ENCODE assay signal across 8 cellular contexts in genomic region chr5:65623482-65623881, GRCh38. TPM values are rescaled to one million over a fixed set of nuclear protein-coding genes. Genes with fewer than 3 reads are reported as not detected.
DNase-seq lines count a peak whose midpoint lies in the region; ATAC-seq, FAIRE-seq and TF ChIP-seq lines count a peak whose summit lies in the region.

No MANE protein-coding gene starts in this region.

- peak overlapping the region; percentile 97 to 100 for H3K4me3 Mint-ChIP-seq in activated T-cell treated with anti-CD3 and anti-CD28 coated beads, Interleukin-2, amount 50 U/mL, for 72 hours
- H3K4me3 Mint-ChIP-seq in activated naive CD8-positive, alpha-beta T cell treated with anti-CD3 and anti-CD28 coated beads, Interleukin-2, amount 50 U/mL, for 24 hours = peak overlapping the region; percentile 99
- peak overlapping the region; percentile 98 for H3K4me3 Mint-ChIP-seq in type B pancreatic cell

- H2AFZ ChIP-seq in HepG2 (ENCODE audit: low read length) = no peak overlapping the region

- WGBS in HepG2 (ENCODE audit: low lambda C conversion rate) = 0% methylated on average over 8 of the region's 9 CpGs

- peak overlapping the region; percentile 73 to 95 (median 90) for H3K4me3 ChIP-seq in HepG2 (replicated peaks in 1 of 3; ENCODE audit: insufficient read depth in 1 of 3, low read depth in 2 of 3, low read length in 3 of 3)

- TF ChIP-seq EP300 in HepG2 (IDR thresholded peaks at IDR 0.05; ENCODE audit: low read depth in 2 of 2, low read length in 2 of 2) = no peak
- no peak for TF ChIP-seq EP300 in HepG2 (CRISPR knock-in tag; IDR thresholded peaks at IDR 0.05; ENCODE audit: borderline replicate concordance)

- H3K36me3 Mint-ChIP-seq in activated T-cell treated with anti-CD3 and anti-CD28 coated beads, Interleukin-2, amount 50 U/mL, for 72 hours (ENCODE audit: insufficient read depth in 2 of 2) = peaks cover 5% of the 10 kb centered on the region in 2 donors
- H3K36me3 Mint-ChIP-seq in activated naive CD8-positive, alpha-beta T cell treated with anti-CD3 and anti-CD28 coated beads, Interleukin-2, amount 50 U/mL, for 24 hours (ENCODE audit: low read depth) = peaks cover 16% of the 10 kb centered on the region
- no peaks in the 10 kb centered on the region for H3K36me3 Mint-ChIP-seq in type B pancreatic cell

- TF ChIP-seq CTCF in HepG2 (CRISPR knock-in tag; IDR thresholded peaks at IDR 0.05) = no peak
- no peak for TF ChIP-seq CTCF in type B pancreatic cell (conservative IDR thresholded peaks at IDR 0.05)

- CTCF ChIA-PET in HepG2 (lab: Yijun Ruan, JAX; ENCODE audit: low intra/inter-chr PET ratio, low total read pairs) = no interaction called here

- H3K27ac Mint-ChIP-seq in activated T-cell treated with anti-CD3 and anti-CD28 coated beads, Interleukin-2, amount 50 U/mL, for 72 hours = peak overlapping the region; percentile 98
- H3K27ac Mint-ChIP-seq in activated naive CD8-positive, alpha-beta T cell treated with anti-CD3 and anti-CD28 coated beads, Interleukin-2, amount 50 U/mL, for 24 hours = peak overlapping the region; percentile 99
- H3K27ac Mint-ChIP-seq in type B pancreatic cell = peak overlapping the region; percentile 96

- in situ Hi-C loops in HepG2 (cut with HindIII; ENCODE audit: extremely low pct_ligation_motif_present, low pct_unique_long_range_greater_than_20kb) = no loop called here

- H3K9ac ChIP-seq in HepG2 (ENCODE audit: insufficient read depth, low read depth, low read length) = peak overlapping the region; percentile 93

- FAIRE-seq in HepG2 (lab: Jason Lieb, UNC) = no peak
- FAIRE-seq in GM12891 (lab: Jason Lieb, UNC) = no peak

- H3K27me3 Mint-ChIP-seq in activated T-cell treated with anti-CD3 and anti-CD28 coated beads, Interleukin-2, amount 50 U/mL, for 72 hours (ENCODE audit: low read depth) = no peaks in the 10 kb centered on the region
- H3K27me3 Mint-ChIP-seq in activated naive CD8-positive, alpha-beta T cell treated with anti-CD3 and anti-CD28 coated beads, Interleukin-2, amount 50 U/mL, for 24 hours = no peaks in the 10 kb centered on the region
- no peaks in the 10 kb centered on the region for H3K27me3 Mint-ChIP-seq in type B pancreatic cell

- H4K20me1 ChIP-seq in HepG2 (ENCODE audit: insufficient read depth, low read length) = no peaks in the 10 kb centered on the region

- intact Hi-C loops in HepG2 (cut with micrococcal nuclease; ENCODE audit: unreplicated experiment) = loop anchor here (5.0 to 10.0 kb wide), 2 partner anchors 61 to 301 kb away; partner anchors contain the start of genes CENPK, ERBIN and PPWD1

- H3K4me1 Mint-ChIP-seq in activated T-cell treated with anti-CD3 and anti-CD28 coated beads, Interleukin-2, amount 50 U/mL, for 72 hours (ENCODE audit: low read depth) = peaks cover 36% of the 10 kb centered on the region
- H3K4me1 Mint-ChIP-seq in activated naive CD8-positive, alpha-beta T cell treated with anti-CD3 and anti-CD28 coated beads, Interleukin-2, amount 50 U/mL, for 24 hours = peaks cover 50% of the 10 kb centered on the region
- peaks cover 18% of the 10 kb centered on the region for H3K4me1 Mint-ChIP-seq in type B pancreatic cell (ENCODE audit: unreplicated experiment)

- POLR2A ChIA-PET in HepG2 (lab: Yijun Ruan, JAX) = interaction anchor here (0.9 to 1.7 kb wide), 4 partner anchors 10 to 61 kb away, joined by 3 to 11 read pairs (median 4); partner anchors contain the start of genes CENPK and PPWD1

- no peak for ATAC-seq in activated T-cell treated with anti-CD3 and anti-CD28 coated beads, Interleukin-2, amount 50 U/mL, for 72 hours (replicated peaks in 1 of 2)
- no peak for ATAC-seq in activated naive CD8-positive, alpha-beta T cell treated with anti-CD3 and anti-CD28 coated beads, Interleukin-2, amount 50 U/mL, for 24 hours
- peak; percentile 30 for ATAC-seq in HepG2
- ATAC-seq in HG03520 (IDR thresholded peaks at IDR 0.05; ENCODE audit: unreplicated experiment) = no peak

- no peaks in the 10 kb centered on the region for H3K9me3 ChIP-seq in HepG2 (ENCODE audit: low read length)

- H3K79me2 ChIP-seq in HepG2 (ENCODE audit: insufficient read depth, low read length) = peaks cover 52% of the 10 kb centered on the region

- TF ChIP-seq POLR2A in HepG2 (IDR thresholded peaks at IDR 0.05; ENCODE audit: insufficient read depth in 1 of 2, low read depth in 2 of 2, low read length in 2 of 2) (no peak), GM12891 (IDR thresholded peaks at IDR 0.05; ENCODE audit: low read depth, low read length) (no peak)

- 0 out of 5 replicates have a peak, but pooled peaks cover 0 to 2% of the 10 kb centered on the region in 2 experiments for H3K36me3 ChIP-seq in HepG2 (replicated peaks in 1 of 2; ENCODE audit: control insufficient read depth in 1 of 2, insufficient read depth in 2 of 2, low read length in 2 of 2)

- peaks cover 28% of the 10 kb centered on the region for H3K4me1 ChIP-seq in HepG2 (ENCODE audit: insufficient read depth, low read length)

- no peaks in the 10 kb centered on the region for H3K9me3 Mint-ChIP-seq in activated T-cell treated with anti-CD3 and anti-CD28 coated beads, Interleukin-2, amount 50 U/mL, for 72 hours
- no peaks in the 10 kb centered on the region for H3K9me3 Mint-ChIP-seq in activated naive CD8-positive, alpha-beta T cell treated with anti-CD3 and anti-CD28 coated beads, Interleukin-2, amount 50 U/mL, for 24 hours
- H3K9me3 Mint-ChIP-seq in type B pancreatic cell = no peaks in the 10 kb centered on the region

- no TSS peak for BruUV-seq in HepG2 (replicated peaks; lab: Mats Ljungman, UMichigan)

- no peak for DNase-seq in activated T-cell treated with anti-CD3 and anti-CD28 coated beads, Interleukin-2, amount 50 U/mL, for 72 hours
- DNase-seq in activated T-cell treated with anti-CD3 and anti-CD28 coated beads, Interleukin-2, amount 50 U/mL, for 48 hours = no peak
- no peak for DNase-seq in activated naive CD8-positive, alpha-beta T cell treated with anti-CD3 and anti-CD28 coated beads, Interleukin-2, amount 50 U/mL, for 24 hours
- no peak for DNase-seq in HepG2 (ENCODE audit: low spot score)
- no peak for DNase-seq in type B pancreatic cell (ENCODE audit: extremely low spot score, unreplicated experiment)
- no peak for DNase-seq in GM12891 (ENCODE audit: insufficient read length, low spot score)
- DNase-seq in amniotic stem cell (lab: John Stamatoyannopoulos, UW) = no peak

- H3K4me2 ChIP-seq in HepG2 (ENCODE audit: low read depth, low read length) = peak overlapping the region; percentile 83

- peaks cover 0 to 4% of the 10 kb centered on the region in 2 experiments; a peak in 2 of 5 replicates for H3K27me3 ChIP-seq in HepG2 (ENCODE audit: control insufficient read depth in 1 of 2, insufficient read depth in 2 of 2, low read length in 2 of 2)

- TF ChIP-seq RAD21 in HepG2 (CRISPR knock-in tag; IDR thresholded peaks at IDR 0.05) = no peak

- peak overlapping the region; percentile 95 for H3K27ac ChIP-seq in HepG2 (ENCODE audit: extremely low read length, insufficient read depth, low read length)

RNA-seq across cellular contexts. Expression of gene TRIM23, which starts 0.7 kb away (rescaled TPM):
- total RNA-seq in activated T-cell treated with anti-CD3 and anti-CD28 coated beads, Interleukin-2, amount 50 U/mL, for 72 hours = 1 to 10 TPM; 8.5 to 9.8 TPM
- total RNA-seq in HepG2 (2016; rRNA removed; fragmentation: Illumina TruSeq; extraction: Trizol) = 11.4 and 14.7 TPM in 2 replicates
- total RNA-seq in HepG2 (2016; cell fraction: cytosol; rRNA removed; fragmentation: Illumina TruSeq; extraction: Trizol; ENCODE audit: low read depth) = 1.4 and 2.1 TPM in 2 replicates
- total RNA-seq in HepG2 (2016; cell fraction: insoluble cytoplasmic fraction; rRNA removed; fragmentation: Illumina TruSeq; extraction: Trizol) = 10.8 and 14.6 TPM in 2 replicates
- total RNA-seq in HepG2 (2016; cell fraction: membrane; rRNA removed; fragmentation: Illumina TruSeq; extraction: Trizol) = 2.8 and 3.8 TPM in 2 replicates
- total RNA-seq in HepG2 (2016; cell fraction: nucleus; rRNA removed; fragmentation: Illumina TruSeq; extraction: Trizol) = 12.4 and 13.2 TPM in 2 replicates
- 4.6 and 5.2 TPM in 2 replicates for polyA plus RNA-seq in HepG2 (2011; rRNA removed)
- 2.7 and 3.6 TPM in 2 replicates for polyA plus RNA-seq in HepG2 (2011; cell fraction: cytosol; rRNA removed)
- 5.3 and 6.4 TPM in 2 replicates for polyA plus RNA-seq in HepG2 (2011; cell fraction: nucleus; rRNA removed)
- 9.4 and 9.9 TPM in 2 replicates for polyA plus RNA-seq in HepG2 (2012)
- 0.14 and 0.25 TPM in 2 replicates for polyA plus RNA-seq in HepG2 (2016; cell fraction: cytosol; fragmentation: Illumina TruSeq; extraction: Trizol; ENCODE audit: low read depth)
- 6.3 TPM in 2 replicates for polyA plus RNA-seq in HepG2 (2016; cell fraction: insoluble cytoplasmic fraction; fragmentation: Illumina TruSeq; extraction: Trizol; ENCODE audit: low read depth)
- polyA plus RNA-seq in HepG2 (2016; cell fraction: membrane; fragmentation: Illumina TruSeq; extraction: Trizol; ENCODE audit: low read depth) = 0.68 and 0.72 TPM in 2 replicates
- 4.6 and 5.2 TPM in 2 replicates for polyA plus RNA-seq in HepG2 (2016; cell fraction: nucleus; fragmentation: Illumina TruSeq; extraction: Trizol; ENCODE audit: insufficient read depth, low read depth)
- 11.5 and 15.1 TPM in 2 replicates for polyA minus RNA-seq in HepG2 (2011; rRNA and poly(A)+ RNA removed; ENCODE audit: low replicate concordance)
- 6.9 and 9.9 TPM in 2 replicates for polyA minus RNA-seq in HepG2 (2011; cell fraction: cytosol; rRNA and poly(A)+ RNA removed)
- 43.8 and 43.9 TPM in 2 replicates for polyA minus RNA-seq in HepG2 (2011; cell fraction: nucleus; rRNA and poly(A)+ RNA removed)
- total RNA-seq in type B pancreatic cell (ENCODE audit: low replicate concordance) = 10.8 and 16.4 TPM in 2 replicates
- 2.0 TPM for polyA plus RNA-seq in GM12891 (2012; ENCODE audit: low read depth, missing spikeins)

RNA-seq across cellular contexts. Expression of gene SHLD3, which starts 1.3 kb away (rescaled TPM):
- total RNA-seq in activated T-cell treated with anti-CD3 and anti-CD28 coated beads, Interleukin-2, amount 50 U/mL, for 72 hours = 1 to 10 TPM; 2.7 to 3.9 TPM
- total RNA-seq in HepG2 (2016; rRNA removed; fragmentation: Illumina TruSeq; extraction: Trizol) = 6.8 and 8.1 TPM in 2 replicates
- 3.5 and 4.5 TPM in 2 replicates for total RNA-seq in HepG2 (2016; cell fraction: cytosol; rRNA removed; fragmentation: Illumina TruSeq; extraction: Trizol; ENCODE audit: low read depth)
- total RNA-seq in HepG2 (2016; cell fraction: insoluble cytoplasmic fraction; rRNA removed; fragmentation: Illumina TruSeq; extraction: Trizol) = 6.7 and 8.1 TPM in 2 replicates
- 6.9 and 7.8 TPM in 2 replicates for total RNA-seq in HepG2 (2016; cell fraction: membrane; rRNA removed; fragmentation: Illumina TruSeq; extraction: Trizol)
- total RNA-seq in HepG2 (2016; cell fraction: nucleus; rRNA removed; fragmentation: Illumina TruSeq; extraction: Trizol) = 5.2 and 9.5 TPM in 2 replicates
- polyA plus RNA-seq in HepG2 (2011; rRNA removed) = 3.2 and 3.6 TPM in 2 replicates
- 1.5 and 2.1 TPM in 2 replicates for polyA plus RNA-seq in HepG2 (2011; cell fraction: cytosol; rRNA removed)
- 1.7 and 1.8 TPM in 2 replicates for polyA plus RNA-seq in HepG2 (2011; cell fraction: nucleus; rRNA removed)
- 2.3 and 3.6 TPM in 2 replicates for polyA plus RNA-seq in HepG2 (2012)
- 1.00 and 1.0 TPM in 2 replicates for polyA plus RNA-seq in HepG2 (2016; cell fraction: cytosol; fragmentation: Illumina TruSeq; extraction: Trizol; ENCODE audit: low read depth)
- 7.0 and 7.5 TPM in 2 replicates for polyA plus RNA-seq in HepG2 (2016; cell fraction: insoluble cytoplasmic fraction; fragmentation: Illumina TruSeq; extraction: Trizol; ENCODE audit: low read depth)
- 2.5 and 3.4 TPM in 2 replicates for polyA plus RNA-seq in HepG2 (2016; cell fraction: membrane; fragmentation: Illumina TruSeq; extraction: Trizol; ENCODE audit: low read depth)
- 8.1 and 8.4 TPM in 2 replicates for polyA plus RNA-seq in HepG2 (2016; cell fraction: nucleus; fragmentation: Illumina TruSeq; extraction: Trizol; ENCODE audit: insufficient read depth, low read depth)
- 0.64 and 1.7 TPM in 2 replicates for polyA minus RNA-seq in HepG2 (2011; rRNA and poly(A)+ RNA removed; ENCODE audit: low replicate concordance)
- polyA minus RNA-seq in HepG2 (2011; cell fraction: cytosol; rRNA and poly(A)+ RNA removed) = 1.1 and 2.0 TPM in 2 replicates
- polyA minus RNA-seq in HepG2 (2011; cell fraction: nucleus; rRNA and poly(A)+ RNA removed) = 6.1 and 6.3 TPM in 2 replicates
- 4.0 and 4.2 TPM in 2 replicates for total RNA-seq in type B pancreatic cell (ENCODE audit: low replicate concordance)
- 2.7 TPM for polyA plus RNA-seq in GM12891 (2012; ENCODE audit: low read depth, missing spikeins)

RNA-seq across cellular contexts. Expression of gene TRAPPC13, which starts 1.3 kb away (rescaled TPM):
- 10 to 100 TPM; 23.4 to 29.5 TPM for total RNA-seq in activated T-cell treated with anti-CD3 and anti-CD28 coated beads, Interleukin-2, amount 50 U/mL, for 72 hours
- total RNA-seq in HepG2 (2016; rRNA removed; fragmentation: Illumina TruSeq; extraction: Trizol) (19.6 and 24.3 TPM in 2 replicates), type B pancreatic cell (ENCODE audit: low replicate concordance) (13.5 and 18.0 TPM in 2 replicates)
- 4.7 and 6.5 TPM in 2 replicates for total RNA-seq in HepG2 (2016; cell fraction: cytosol; rRNA removed; fragmentation: Illumina TruSeq; extraction: Trizol; ENCODE audit: low read depth)
- 18.0 and 26.3 TPM in 2 replicates for total RNA-seq in HepG2 (2016; cell fraction: insoluble cytoplasmic fraction; rRNA removed; fragmentation: Illumina TruSeq; extraction: Trizol)
- 8.1 and 9.4 TPM in 2 replicates for total RNA-seq in HepG2 (2016; cell fraction: membrane; rRNA removed; fragmentation: Illumina TruSeq; extraction: Trizol)
- total RNA-seq in HepG2 (2016; cell fraction: nucleus; rRNA removed; fragmentation: Illumina TruSeq; extraction: Trizol) = 13.4 and 16.0 TPM in 2 replicates
- polyA plus RNA-seq in HepG2 (2011; rRNA removed) = 8.4 and 10.1 TPM in 2 replicates
- 2.6 and 4.1 TPM in 2 replicates for polyA plus RNA-seq in HepG2 (2011; cell fraction: cytosol; rRNA removed)
- polyA plus RNA-seq in HepG2 (2011; cell fraction: nucleus; rRNA removed) = 5.9 and 6.3 TPM in 2 replicates
- polyA plus RNA-seq in HepG2 (2012) = 8.4 and 9.2 TPM in 2 replicates
- polyA plus RNA-seq in HepG2 (2016; cell fraction: cytosol; fragmentation: Illumina TruSeq; extraction: Trizol; ENCODE audit: low read depth) = 1.9 and 2.2 TPM in 2 replicates
- 16.0 and 17.7 TPM in 2 replicates for polyA plus RNA-seq in HepG2 (2016; cell fraction: insoluble cytoplasmic fraction; fragmentation: Illumina TruSeq; extraction: Trizol; ENCODE audit: low read depth)
- 3.1 and 3.7 TPM in 2 replicates for polyA plus RNA-seq in HepG2 (2016; cell fraction: membrane; fragmentation: Illumina TruSeq; extraction: Trizol; ENCODE audit: low read depth)
- polyA plus RNA-seq in HepG2 (2016; cell fraction: nucleus; fragmentation: Illumina TruSeq; extraction: Trizol; ENCODE audit: insufficient read depth, low read depth) = 21.0 and 23.4 TPM in 2 replicates
- polyA minus RNA-seq in HepG2 (2011; rRNA and poly(A)+ RNA removed; ENCODE audit: low replicate concordance) = 4.4 and 4.9 TPM in 2 replicates
- 2.7 and 3.3 TPM in 2 replicates for polyA minus RNA-seq in HepG2 (2011; cell fraction: cytosol; rRNA and poly(A)+ RNA removed)
- 10.9 and 11.6 TPM in 2 replicates for polyA minus RNA-seq in HepG2 (2011; cell fraction: nucleus; rRNA and poly(A)+ RNA removed)
- polyA plus RNA-seq in GM12891 (2012; ENCODE audit: low read depth, missing spikeins) = 10.5 TPM
